Comparison of ENCODE assay signal across 14 cellular contexts in genomic region chr10:114515515-114515914, GRCh38.
DNase-seq lines count a peak whose midpoint lies in the region; ATAC-seq and TF ChIP-seq lines count a peak whose summit lies in the region.
"Had no signal": no experiment of that assay in that cellular context is flagged by ENCODE, and none has a peak within 500 bp of the region (broad histone marks: within the 10 kb centered on the region; RNA-seq: fewer than 3 reads in every experiment).

No MANE protein-coding gene starts in this region.

- H3K4me1 ChIP-seq in HUES6 (ENCODE audit: control insufficient read depth, insufficient read depth, low read length) (peaks cover 40% of the 10 kb centered on the region), ovary (ENCODE audit: insufficient read depth) (peaks cover 26% of the 10 kb centered on the region)
- H3K4me1 ChIP-seq: psoas muscle had no signal

- TF ChIP-seq EP300 in ovary (IDR thresholded peaks at IDR 0.05): no peak

- ATAC-seq in esophagus mucosa (peak; percentile 53), HG02885 (IDR thresholded peaks at IDR 0.05; ENCODE audit: poor library complexity, unreplicated experiment) (no peak)
- ATAC-seq: A549, psoas muscle had no signal

- no peak for TF ChIP-seq POLR2A in ovary (IDR thresholded peaks at IDR 0.05)

- intact Hi-C loops in ovary (cut with DNase I): loop anchor here in 1 of 4 donors (5.0 kb wide), 1 partner anchor 38 kb away; no protein-coding TSS in a partner anchor

- H3K27ac ChIP-seq in HUES6 (ENCODE audit: low read depth, low read length) (peak overlapping the region; percentile 57; the same call in 1 of the 2 replicates), ovary (peak overlapping the region; percentile 4 to 67), caudate nucleus (ENCODE audit: low read depth, low read length) (no peak overlapping the region)
- H3K27ac ChIP-seq: A549, psoas muscle had no signal

- H3K9me3 ChIP-seq in HUES6 (ENCODE audit: control insufficient read depth, insufficient read depth, low read depth, low read length) (no peaks in the 10 kb centered on the region), ovary (no peaks in the 10 kb centered on the region)
- H3K9me3 ChIP-seq: A549, psoas muscle had no signal

- peaks cover 94% of the 10 kb centered on the region for H3K4me1 Mint-ChIP-seq in activated CD4-positive, alpha-beta T cell treated with anti-CD3 and anti-CD28 coated beads, Interleukin-2, amount 10 ng/mL, durations not matched to agents 7 days and 5 days

- CTCF ChIA-PET in activated CD4-positive, alpha-beta T cell treated with anti-CD3 and anti-CD28 coated beads, Interleukin-2, amount 10 ng/mL, durations not matched to agents 7 days and 5 days (lab: Charles Lee): interaction anchor here (0.6 to 4.1 kb wide), 7 partner anchors 8 to 717 kb away, joined by 3 to 16 read pairs (median 5); no protein-coding TSS in a partner anchor

- WGBS in ovary, 3 donors: 47 to 67% (median 56%) methylated on average over 2 of the region's 2 CpGs

- H3K27me3 ChIP-seq in HUES6 (ENCODE audit: control insufficient read depth, insufficient read depth, low read length) (no peaks in the 10 kb centered on the region), ovary (no peaks in the 10 kb centered on the region)

- H3K4me3 ChIP-seq in HUES6 (ENCODE audit: low read depth, low read length) (no peak overlapping the region), ovary (no peak overlapping the region)
- H3K4me3 ChIP-seq: A549, psoas muscle had no signal

- peak overlapping the region; percentile 22 for H3K4me3 Mint-ChIP-seq in activated CD4-positive, alpha-beta T cell treated with anti-CD3 and anti-CD28 coated beads, Interleukin-2, amount 10 ng/mL, durations not matched to agents 7 days and 5 days

- peaks cover 62% of the 10 kb centered on the region for H3K36me3 Mint-ChIP-seq in activated CD4-positive, alpha-beta T cell treated with anti-CD3 and anti-CD28 coated beads, Interleukin-2, amount 10 ng/mL, durations not matched to agents 7 days and 5 days (ENCODE audit: low read depth)

- H3K9me3 Mint-ChIP-seq in activated CD4-positive, alpha-beta T cell treated with anti-CD3 and anti-CD28 coated beads, Interleukin-2, amount 10 ng/mL, durations not matched to agents 7 days and 5 days: no peaks in the 10 kb centered on the region

- peak overlapping the region; percentile 43 for H3K9ac ChIP-seq in HUES6 (ENCODE audit: low read length)

- no peak for TF ChIP-seq CTCF in ovary (IDR thresholded peaks at IDR 0.05)

- H3K36me3 ChIP-seq in HUES6 (ENCODE audit: control insufficient read depth, insufficient read depth, low read length) (no peaks in the 10 kb centered on the region), ovary (no peaks in the 10 kb centered on the region)

- no peak for DNase-seq in activated CD4-positive, alpha-beta T cell treated with anti-CD3 and anti-CD28 coated beads, Interleukin-2, amount 10 ng/mL, durations not matched to agents 7 days and 5 days
- DNase-seq in activated CD4-positive, alpha-beta T cell treated with anti-CD3 and anti-CD28 coated beads for 48 hours: no peak
- DNase-seq in ovary: no peak
- no peak for DNase-seq in foreskin melanocyte
- no peak for DNase-seq in caudate nucleus (lab: John Stamatoyannopoulos, UW)
- DNase-seq: GDM1, head of caudate nucleus, NCI-H1436, NCI-H2227 treated with DMSO at 0.1 percent for 48 hours, psoas muscle had no signal

- H3K27ac Mint-ChIP-seq in activated CD4-positive, alpha-beta T cell treated with anti-CD3 and anti-CD28 coated beads, Interleukin-2, amount 10 ng/mL, durations not matched to agents 7 days and 5 days: peak overlapping the region; percentile 42

- no peaks in the 10 kb centered on the region for H3K27me3 Mint-ChIP-seq in activated CD4-positive, alpha-beta T cell treated with anti-CD3 and anti-CD28 coated beads, Interleukin-2, amount 10 ng/mL, durations not matched to agents 7 days and 5 days

- POLR2A ChIA-PET in activated CD4-positive, alpha-beta T cell treated with anti-CD3 and anti-CD28 coated beads, Interleukin-2, amount 10 ng/mL, durations not matched to agents 7 days and 5 days (lab: Charles Lee): interaction anchor here (0.5 to 0.6 kb wide), 3 partner anchors 18 to 260 kb away, joined by 4 to 5 read pairs (median 4); no protein-coding TSS in a partner anchor
